1 cellular context compared by ENCODE assay signal in the genomic region with DNA sequence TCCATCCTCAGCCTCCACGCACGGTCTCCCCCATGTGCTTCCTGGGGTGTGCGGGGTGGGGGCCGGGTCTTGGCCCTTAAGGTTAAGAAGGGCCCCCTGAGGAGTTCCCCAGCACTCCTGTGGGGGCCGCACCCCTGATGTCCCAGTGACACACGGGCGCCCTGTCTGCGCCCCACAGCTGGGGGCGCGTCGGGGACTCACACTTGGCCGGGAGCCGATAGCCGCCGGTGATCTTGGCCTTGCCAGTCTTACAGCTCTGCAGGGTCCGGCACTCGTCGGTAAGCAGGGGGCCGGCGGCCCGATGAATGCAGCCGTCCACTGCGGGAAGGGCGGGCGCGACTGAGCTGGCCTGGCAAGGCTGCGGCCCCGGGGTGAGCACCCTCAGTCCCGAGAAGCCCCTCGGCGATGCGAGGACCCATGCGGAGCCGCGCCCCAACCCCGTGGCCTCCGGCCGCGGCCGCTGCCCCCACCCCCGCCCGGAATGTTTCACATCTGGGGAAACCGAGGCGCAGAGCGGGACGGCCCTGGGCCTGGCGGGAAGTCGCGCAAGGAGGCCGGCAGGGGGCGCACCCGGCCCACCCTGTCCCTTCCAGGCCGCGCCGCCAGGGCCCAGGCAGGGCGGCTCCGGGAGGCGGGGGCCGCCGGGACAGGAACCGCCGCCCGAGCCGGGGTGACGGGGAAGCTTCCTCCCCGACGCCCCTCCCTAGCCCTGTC.
A peak's percentile ranks its signal among the peaks of the same experiment; 100 is the strongest.
TF ChIP-seq lines count a peak whose summit lies in the region.

No MANE protein-coding gene starts in this region.

TF ChIP-seq in HepG2, 621 proteins besides CTCF, POLR2A, EP300 and RAD21:
- TF ChIP-seq, protein P1, sequence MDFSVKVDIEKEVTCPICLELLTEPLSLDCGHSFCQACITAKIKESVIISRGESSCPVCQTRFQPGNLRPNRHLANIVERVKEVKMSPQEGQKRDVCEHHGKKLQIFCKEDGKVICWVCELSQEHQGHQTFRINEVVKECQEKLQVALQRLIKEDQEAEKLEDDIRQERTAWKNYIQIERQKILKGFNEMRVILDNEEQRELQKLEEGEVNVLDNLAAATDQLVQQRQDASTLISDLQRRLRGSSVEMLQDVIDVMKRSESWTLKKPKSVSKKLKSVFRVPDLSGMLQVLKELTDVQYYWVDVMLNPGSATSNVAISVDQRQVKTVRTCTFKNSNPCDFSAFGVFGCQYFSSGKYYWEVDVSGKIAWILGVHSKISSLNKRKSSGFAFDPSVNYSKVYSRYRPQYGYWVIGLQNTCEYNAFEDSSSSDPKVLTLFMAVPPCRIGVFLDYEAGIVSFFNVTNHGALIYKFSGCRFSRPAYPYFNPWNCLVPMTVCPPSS (IDR thresholded peaks at IDR 0.05), result no peak
- 0 out of 2 replicates have a peak, but pooled peaks have one; percentile 26 for TF ChIP-seq AKAP8 (CRISPR knock-in tag; IDR thresholded peaks at IDR 0.05)
- TF ChIP-seq ZFP82 (CRISPR knock-in tag; IDR thresholded peaks at IDR 0.05; ENCODE audit: borderline replicate concordance), result no peak
- TF ChIP-seq MIER2 (CRISPR knock-in tag; IDR thresholded peaks at IDR 0.05), result no peak
- no peak for TF ChIP-seq ZNF710 (CRISPR knock-in tag; IDR thresholded peaks at IDR 0.05; ENCODE audit: borderline replicate concordance)
- TF ChIP-seq ATF3 (CRISPR knock-in tag; IDR thresholded peaks at IDR 0.05), result no peak
- TF ChIP-seq AGO2 (optimal IDR thresholded peaks at IDR 0.05; ENCODE audit: low read depth, low read length), result peak; percentile 40
- TF ChIP-seq ZNF362 (CRISPR knock-in tag; IDR thresholded peaks at IDR 0.05; ENCODE audit: borderline replicate concordance), result no peak
- TF ChIP-seq FOXJ3 (CRISPR knock-in tag; IDR thresholded peaks at IDR 0.05; ENCODE audit: borderline replicate concordance), result no peak
- TF ChIP-seq, protein P2, sequence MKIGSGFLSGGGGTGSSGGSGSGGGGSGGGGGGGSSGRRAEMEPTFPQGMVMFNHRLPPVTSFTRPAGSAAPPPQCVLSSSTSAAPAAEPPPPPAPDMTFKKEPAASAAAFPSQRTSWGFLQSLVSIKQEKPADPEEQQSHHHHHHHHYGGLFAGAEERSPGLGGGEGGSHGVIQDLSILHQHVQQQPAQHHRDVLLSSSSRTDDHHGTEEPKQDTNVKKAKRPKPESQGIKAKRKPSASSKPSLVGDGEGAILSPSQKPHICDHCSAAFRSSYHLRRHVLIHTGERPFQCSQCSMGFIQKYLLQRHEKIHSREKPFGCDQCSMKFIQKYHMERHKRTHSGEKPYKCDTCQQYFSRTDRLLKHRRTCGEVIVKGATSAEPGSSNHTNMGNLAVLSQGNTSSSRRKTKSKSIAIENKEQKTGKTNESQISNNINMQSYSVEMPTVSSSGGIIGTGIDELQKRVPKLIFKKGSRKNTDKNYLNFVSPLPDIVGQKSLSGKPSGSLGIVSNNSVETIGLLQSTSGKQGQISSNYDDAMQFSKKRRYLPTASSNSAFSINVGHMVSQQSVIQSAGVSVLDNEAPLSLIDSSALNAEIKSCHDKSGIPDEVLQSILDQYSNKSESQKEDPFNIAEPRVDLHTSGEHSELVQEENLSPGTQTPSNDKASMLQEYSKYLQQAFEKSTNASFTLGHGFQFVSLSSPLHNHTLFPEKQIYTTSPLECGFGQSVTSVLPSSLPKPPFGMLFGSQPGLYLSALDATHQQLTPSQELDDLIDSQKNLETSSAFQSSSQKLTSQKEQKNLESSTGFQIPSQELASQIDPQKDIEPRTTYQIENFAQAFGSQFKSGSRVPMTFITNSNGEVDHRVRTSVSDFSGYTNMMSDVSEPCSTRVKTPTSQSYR (CRISPR knock-in tag; IDR thresholded peaks at IDR 0.05; ENCODE audit: borderline replicate concordance), result no peak
- no peak for TF ChIP-seq SRSF1 (optimal IDR thresholded peaks at IDR 0.05; ENCODE audit: low read depth, low read length)
- TF ChIP-seq, protein P3, sequence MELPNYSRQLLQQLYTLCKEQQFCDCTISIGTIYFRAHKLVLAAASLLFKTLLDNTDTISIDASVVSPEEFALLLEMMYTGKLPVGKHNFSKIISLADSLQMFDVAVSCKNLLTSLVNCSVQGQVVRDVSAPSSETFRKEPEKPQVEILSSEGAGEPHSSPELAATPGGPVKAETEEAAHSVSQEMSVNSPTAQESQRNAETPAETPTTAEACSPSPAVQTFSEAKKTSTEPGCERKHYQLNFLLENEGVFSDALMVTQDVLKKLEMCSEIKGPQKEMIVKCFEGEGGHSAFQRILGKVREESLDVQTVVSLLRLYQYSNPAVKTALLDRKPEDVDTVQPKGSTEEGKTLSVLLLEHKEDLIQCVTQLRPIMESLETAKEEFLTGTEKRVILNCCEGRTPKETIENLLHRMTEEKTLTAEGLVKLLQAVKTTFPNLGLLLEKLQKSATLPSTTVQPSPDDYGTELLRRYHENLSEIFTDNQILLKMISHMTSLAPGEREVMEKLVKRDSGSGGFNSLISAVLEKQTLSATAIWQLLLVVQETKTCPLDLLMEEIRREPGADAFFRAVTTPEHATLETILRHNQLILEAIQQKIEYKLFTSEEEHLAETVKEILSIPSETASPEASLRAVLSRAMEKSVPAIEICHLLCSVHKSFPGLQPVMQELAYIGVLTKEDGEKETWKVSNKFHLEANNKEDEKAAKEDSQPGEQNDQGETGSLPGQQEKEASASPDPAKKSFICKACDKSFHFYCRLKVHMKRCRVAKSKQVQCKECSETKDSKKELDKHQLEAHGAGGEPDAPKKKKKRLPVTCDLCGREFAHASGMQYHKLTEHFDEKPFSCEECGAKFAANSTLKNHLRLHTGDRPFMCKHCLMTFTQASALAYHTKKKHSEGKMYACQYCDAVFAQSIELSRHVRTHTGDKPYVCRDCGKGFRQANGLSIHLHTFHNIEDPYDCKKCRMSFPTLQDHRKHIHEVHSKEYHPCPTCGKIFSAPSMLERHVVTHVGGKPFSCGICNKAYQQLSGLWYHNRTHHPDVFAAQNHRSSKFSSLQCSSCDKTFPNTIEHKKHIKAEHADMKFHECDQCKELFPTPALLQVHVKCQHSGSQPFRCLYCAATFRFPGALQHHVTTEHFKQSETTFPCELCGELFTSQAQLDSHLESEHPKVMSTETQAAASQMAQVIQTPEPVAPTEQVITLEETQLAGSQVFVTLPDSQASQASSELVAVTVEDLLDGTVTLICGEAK (IDR thresholded peaks at IDR 0.05), result no peak
- TF ChIP-seq, protein P3 (CRISPR knock-in tag; IDR thresholded peaks at IDR 0.05), result no peak
- TF ChIP-seq ZNF879 (CRISPR knock-in tag; IDR thresholded peaks at IDR 0.05), result no peak
TF ChIP-seq in HepG2: peak in this region for 2.
